8 cellular contexts compared by ENCODE assay signal in genomic region chr12:88736031-88736430, GRCh38.
"Had no signal": no experiment of that assay in that cellular context is flagged by ENCODE, and none has a peak within 500 bp of the region (broad histone marks: within the 10 kb centered on the region; RNA-seq: fewer than 3 reads in every experiment).

No MANE protein-coding gene starts in this region.

- H3K4me3 ChIP-seq: GM12878 had no signal

- FAIRE-seq: G401.6, GM12878, GM12891, GM12892, GM18507, GM19239 had no signal

- ATAC-seq: GM12878 had no signal

- DNase-seq: GDM1, GF-D8 had no signal
